Comparison of ENCODE assay signal across 8 cellular contexts in genomic region chr9:127936347-127936852, GRCh38. TPM values are rescaled to one million over a fixed set of nuclear protein-coding genes. Genes with fewer than 3 reads are reported as not detected.
A peak's percentile ranks its signal among the peaks of the same experiment; 100 is the strongest.
DNase-seq lines count a peak whose midpoint lies in the region; ATAC-seq and TF ChIP-seq lines count a peak whose summit lies in the region.

No MANE protein-coding gene starts in this region.

- no peaks in the 10 kb centered on the region for H3K27me3 ChIP-seq in BJ (ENCODE audit: control insufficient read depth, insufficient read depth, low read length)

- intact Hi-C loops in mucosa of descending colon (cut with DNase I, micrococcal nuclease): no loop called here

- POLR2A ChIA-PET in BJ (lab: Charles Lee): no interaction called here

- H3K27me3 Mint-ChIP-seq in IgD-negative memory B cell (no peaks in the 10 kb centered on the region), brain (peaks cover 12% of the 10 kb centered on the region), naive B cell (peaks cover 0 to 2% (median 0%) of the 10 kb centered on the region in 3 donors)

- ATAC-seq in naive B cell (ENCODE audit: low read depth in 2 of 2) (no peak), mucosa of descending colon (no peak), GM18868 (IDR thresholded peaks at IDR 0.05; ENCODE audit: unreplicated experiment) (no peak)

- H3K9me3 ChIP-seq in mucosa of descending colon: no peaks in the 10 kb centered on the region

- H3K4me3 Mint-ChIP-seq in IgD-negative memory B cell: peak overlapping the region; percentile 91 to 97 (median 95)
- peak overlapping the region; percentile 92 to 100 (median 96) for H3K4me3 Mint-ChIP-seq in brain
- peak overlapping the region; percentile 73 to 98 (median 96) for H3K4me3 Mint-ChIP-seq in naive B cell

- CTCF ChIA-PET in BJ (lab: Yijun Ruan, JAX): interaction anchor here (1.5 kb wide), 1 partner anchor 181 kb away, joined by 5 read pairs; no protein-coding TSS in a partner anchor

- H3K9me3 Mint-ChIP-seq in IgD-negative memory B cell (peaks cover 0 to 2% (median 0%) of the 10 kb centered on the region in 3 donors), brain (no peaks in the 10 kb centered on the region), naive B cell (no peaks in the 10 kb centered on the region)

- no peak for TF ChIP-seq CTCF in BJ (IDR thresholded peaks at IDR 0.05; ENCODE audit: insufficient read depth, low read depth, low read length)
- no peak for TF ChIP-seq CTCF in brain (conservative IDR thresholded peaks at IDR 0.05)
- TF ChIP-seq CTCF in mucosa of descending colon (IDR thresholded peaks at IDR 0.05): no peak

- DNase-seq in BJ (ENCODE audit: low read depth) (no peak), naive B cell (no peak), mucosa of descending colon (no peak), OCI-M1 (lab: John Stamatoyannopoulos, UW) (no peak)
- DNase-seq in stimulated activated CD4-positive, alpha-beta T cell treated with anti-CD3 and anti-CD28 coated beads, Interleukin-1b, Interleukin-23, amount 100 ng/mL, for 48 hours: no peak

- H3K4me1 Mint-ChIP-seq in IgD-negative memory B cell: peaks cover 25 to 36% (median 34%) of the 10 kb centered on the region in 3 donors
- peaks cover 49% of the 10 kb centered on the region for H3K4me1 Mint-ChIP-seq in brain
- H3K4me1 Mint-ChIP-seq in naive B cell: peaks cover 40 to 47% (median 42%) of the 10 kb centered on the region in 3 donors

- peaks cover 17% of the 10 kb centered on the region for H3K4me1 ChIP-seq in mucosa of descending colon (ENCODE audit: low read depth)

- H3K4me3 ChIP-seq in BJ (ENCODE audit: low read depth, low read length): peak overlapping the region; percentile 64; the same call in 1 of the 2 replicates
- no peak overlapping the region for H3K4me3 ChIP-seq in mucosa of descending colon

- H3K36me3 ChIP-seq in BJ (ENCODE audit: control insufficient read depth, insufficient read depth, low read length) (peaks cover 7% of the 10 kb centered on the region), mucosa of descending colon (ENCODE audit: low read depth) (no peaks in the 10 kb centered on the region)

- peaks cover 2% of the 10 kb centered on the region for H3K36me3 Mint-ChIP-seq in IgD-negative memory B cell
- peaks cover 7% of the 10 kb centered on the region for H3K36me3 Mint-ChIP-seq in brain
- peaks cover 0 to 6% of the 10 kb centered on the region in 2 donors for H3K36me3 Mint-ChIP-seq in naive B cell

- H3K27ac Mint-ChIP-seq in IgD-negative memory B cell: peak overlapping the region in 2 of 3 donors; percentile 98
- peak overlapping the region; percentile 19 to 96 (median 95) for H3K27ac Mint-ChIP-seq in brain
- H3K27ac Mint-ChIP-seq in naive B cell: peak overlapping the region in 4 of 6 donors; percentile 54 to 87 (median 66)

RNA-seq across cellular contexts. Expression of gene DPM2, which starts 1.3 kb away (rescaled TPM):
- polyA plus RNA-seq in BJ (2011; rRNA removed): 35.0 and 55.3 TPM in 2 replicates
- polyA minus RNA-seq in BJ (2011; rRNA and poly(A)+ RNA removed): 32.4 and 49.5 TPM in 2 replicates
- polyA plus RNA-seq in IgD-negative memory B cell: 44.9 TPM
- 144 TPM for polyA plus RNA-seq in brain (ENCODE audit: insufficient read depth, low read depth, low replicate concordance)
- 10 to 100 TPM; 46.3 to 78.7 (median 54.2) TPM for polyA plus RNA-seq in naive B cell (ENCODE audit: low read depth in 6 of 6)
- 10 to 100 TPM; 23.0 to 30.4 (median 29.4) TPM for total RNA-seq in mucosa of descending colon

RNA-seq across cellular contexts. Expression of gene PIP5KL1, which starts 5.8 kb away (rescaled TPM):
- polyA plus RNA-seq in BJ (2011; rRNA removed): 1.9 and 2.3 TPM in 2 replicates
- polyA minus RNA-seq in BJ (2011; rRNA and poly(A)+ RNA removed): 0.98 and 1.1 TPM in 2 replicates
- polyA plus RNA-seq in IgD-negative memory B cell: 1.1 TPM
- 2.4 TPM for polyA plus RNA-seq in brain (ENCODE audit: insufficient read depth, low read depth, low replicate concordance)
- polyA plus RNA-seq in naive B cell (ENCODE audit: low read depth in 6 of 6): 1 to 10 TPM in 1 of 6 donors, under 1 TPM in 1, not detected in 4; 0.73 to 1.0 TPM
- 1 to 10 TPM in 2 of 3 donors, under 1 TPM in 1; 0.58 to 1.9 (median 1.1) TPM for total RNA-seq in mucosa of descending colon

RNA-seq across cellular contexts. Expression of gene ST6GALNAC4, which starts 19.6 kb away (rescaled TPM):
- polyA plus RNA-seq in BJ (2011; rRNA removed) (21.4 and 35.5 TPM in 2 replicates), IgD-negative memory B cell (32.5 TPM), brain (ENCODE audit: insufficient read depth, low read depth, low replicate concordance) (19.2 TPM), naive B cell (ENCODE audit: low read depth in 6 of 6) (10 to 100 TPM; 19.7 to 36.6 (median 25.0) TPM)
- polyA minus RNA-seq in BJ (2011; rRNA and poly(A)+ RNA removed): 20.2 and 28.6 TPM in 2 replicates
- 10 to 100 TPM; 31.0 to 39.2 (median 37.2) TPM for total RNA-seq in mucosa of descending colon

RNA-seq across cellular contexts. Expression of gene ST6GALNAC6, which starts 37.0 kb away (rescaled TPM):
- polyA plus RNA-seq in BJ (2011; rRNA removed): 48.5 and 78.3 TPM in 2 replicates
- polyA minus RNA-seq in BJ (2011; rRNA and poly(A)+ RNA removed): 35.8 and 60.1 TPM in 2 replicates
- 38.9 TPM for polyA plus RNA-seq in IgD-negative memory B cell
- 83.6 TPM for polyA plus RNA-seq in brain (ENCODE audit: insufficient read depth, low read depth, low replicate concordance)
- polyA plus RNA-seq in naive B cell (ENCODE audit: low read depth in 6 of 6): 10 to 100 TPM; 17.2 to 27.8 (median 19.8) TPM
- 100 to 1,000 TPM; 121 to 266 (median 175) TPM for total RNA-seq in mucosa of descending colon

RNA-seq across cellular contexts. Expression of gene EEIG1, which starts 44.4 kb away (rescaled TPM):
- polyA plus RNA-seq in BJ (2011; rRNA removed): 7.3 and 26.6 TPM in 2 replicates
- polyA minus RNA-seq in BJ (2011; rRNA and poly(A)+ RNA removed): 5.3 and 10.7 TPM in 2 replicates
- polyA plus RNA-seq in IgD-negative memory B cell: 90.5 TPM
- polyA plus RNA-seq in brain (ENCODE audit: insufficient read depth, low read depth, low replicate concordance): 78.8 TPM
- 10 to 100 TPM; 12.3 to 36.9 (median 21.6) TPM for polyA plus RNA-seq in naive B cell (ENCODE audit: low read depth in 6 of 6)
- total RNA-seq in mucosa of descending colon: 100 to 1,000 TPM; 127 to 168 (median 144) TPM
